In the genomic region with DNA sequence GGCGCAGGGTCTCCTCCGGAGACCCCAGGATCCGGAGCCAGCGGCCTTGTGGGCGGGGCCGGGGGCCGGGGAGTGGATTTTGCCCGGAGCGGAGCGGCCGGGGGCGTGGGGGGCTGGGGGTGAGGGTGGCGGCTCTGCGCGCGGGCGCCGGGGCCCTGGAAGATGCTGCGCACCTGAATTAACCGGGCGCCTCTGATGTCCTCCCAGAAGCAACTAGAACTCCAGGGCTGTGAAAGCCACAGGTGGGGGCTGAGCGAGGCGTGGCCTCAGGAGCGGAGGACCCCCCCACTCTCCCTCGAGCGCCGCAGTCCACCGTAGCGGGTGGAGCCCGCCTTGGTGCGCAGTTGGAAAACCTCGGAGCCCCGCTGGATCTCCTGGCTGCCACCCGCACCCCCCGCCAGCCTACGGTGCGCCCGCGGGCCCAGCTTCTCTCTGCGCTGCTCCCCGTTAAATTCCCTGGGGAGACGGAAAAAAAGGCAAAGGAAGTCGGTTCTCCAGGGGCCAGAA, we compare ENCODE assay signal across 8 cellular contexts. TPM values are rescaled to one million over a fixed set of nuclear protein-coding genes. Genes with fewer than 3 reads are reported as not detected.
DNase-seq lines count a peak whose midpoint lies in the region; ATAC-seq and TF ChIP-seq lines count a peak whose summit lies in the region.

No MANE protein-coding gene starts in this region.

- H3K27ac ChIP-seq in HEK293 (ENCODE audit: extremely low read depth, low read depth, low read length), result peak overlapping the region; percentile 93; the same call in 1 of the 2 replicates

- H3K27me3 Mint-ChIP-seq in activated CD8-positive, alpha-beta T cell treated with anti-CD3 and anti-CD28 coated beads, Interleukin-2, amount 10 ng/mL, durations not matched to agents 7 days and 5 days (ENCODE audit: low read depth), result peaks cover 3% of the 10 kb centered on the region
- peaks cover 5% of the 10 kb centered on the region for H3K27me3 Mint-ChIP-seq in nephron progenitor cell (ENCODE audit: low read depth, poor library complexity)

- H3K4me3 ChIP-seq in HEK293 (ENCODE audit: low read depth, low read length), result peak overlapping the region; percentile 82
- peak overlapping the region; percentile 86 for H3K4me3 ChIP-seq in fibroblast of pulmonary artery (replicated peaks; ENCODE audit: low read depth, low read length)

- H3K9me3 ChIP-seq in HEK293 (ENCODE audit: control insufficient read depth, insufficient read depth, low read depth, low read length), result no peaks in the 10 kb centered on the region

- CTCF ChIA-PET in HEK293 (lab: Yijun Ruan, JAX), result no interaction called here
- CTCF ChIA-PET in activated CD8-positive, alpha-beta T cell treated with anti-CD3 and anti-CD28 coated beads, Interleukin-2, amount 10 ng/mL, durations not matched to agents 7 days and 5 days (lab: Charles Lee), result no interaction called here

- peaks cover 8% of the 10 kb centered on the region; the same call in 1 of the 2 replicates for H3K4me1 ChIP-seq in HEK293 (ENCODE audit: control insufficient read depth, insufficient read depth, low read length)

- H3K36me3 Mint-ChIP-seq in activated CD8-positive, alpha-beta T cell treated with anti-CD3 and anti-CD28 coated beads, Interleukin-2, amount 10 ng/mL, durations not matched to agents 7 days and 5 days (ENCODE audit: low read depth), result no peaks in the 10 kb centered on the region
- H3K36me3 Mint-ChIP-seq in nephron progenitor cell (ENCODE audit: low read depth), result peaks cover 29% of the 10 kb centered on the region

- no peak overlapping the region for H3K27ac Mint-ChIP-seq in activated CD8-positive, alpha-beta T cell treated with anti-CD3 and anti-CD28 coated beads, Interleukin-2, amount 10 ng/mL, durations not matched to agents 7 days and 5 days
- no peak overlapping the region for H3K27ac Mint-ChIP-seq in nephron progenitor cell

- peaks cover 8 to 47% of the 10 kb centered on the region in 2 experiments for H3K36me3 ChIP-seq in HEK293 (ENCODE audit: control insufficient read depth in 2 of 2, insufficient read depth in 1 of 2, low read length in 2 of 2)

- TF ChIP-seq CTCF in HEK293 (tag by site-specific recombination; IDR thresholded peaks at IDR 0.05), result no peak
- TF ChIP-seq CTCF in fibroblast of pulmonary artery (IDR thresholded peaks at IDR 0.05; ENCODE audit: low read length, missing control alignments), result no peak
- no peak for TF ChIP-seq CTCF in nephron progenitor cell (IDR thresholded peaks at IDR 0.05)

- peak overlapping the region; percentile 22 for H3K4me3 Mint-ChIP-seq in activated CD8-positive, alpha-beta T cell treated with anti-CD3 and anti-CD28 coated beads, Interleukin-2, amount 10 ng/mL, durations not matched to agents 7 days and 5 days
- peak overlapping the region; percentile 88 for H3K4me3 Mint-ChIP-seq in nephron progenitor cell

- in situ Hi-C loops in ACHN (cut with HindIII; ENCODE audit: low pct_ligation_motif_present, low pct_unique_long_range_greater_than_20kb, low sequenced_read_pairs), result no loop called here

- ATAC-seq in activated CD8-positive, alpha-beta T cell treated with anti-CD3 and anti-CD28 coated beads, Interleukin-2, amount 10 ng/mL, durations not matched to agents 7 days and 5 days, result no peak
- ATAC-seq in HG03280 (IDR thresholded peaks at IDR 0.05; ENCODE audit: unreplicated experiment) (no peak), HG02642 (IDR thresholded peaks at IDR 0.05; ENCODE audit: poor library complexity, unreplicated experiment) (no peak)

- DNase-seq in ACHN (peak; percentile 16), fibroblast of pulmonary artery (ENCODE audit: low read depth) (no peak), nephron progenitor cell (peak; percentile 61)
- DNase-seq in activated CD8-positive, alpha-beta T cell treated with anti-CD3 and anti-CD28 coated beads, Interleukin-2, amount 10 ng/mL, durations not matched to agents 7 days and 5 days, result no peak
- DNase-seq in activated effector memory CD4-positive, alpha-beta T cell treated with Interleukin-2 at 50 U/mL for 16 hours, result no peak

- H3K9me3 Mint-ChIP-seq in activated CD8-positive, alpha-beta T cell treated with anti-CD3 and anti-CD28 coated beads, Interleukin-2, amount 10 ng/mL, durations not matched to agents 7 days and 5 days (ENCODE audit: insufficient read depth), result no peaks in the 10 kb centered on the region
- H3K9me3 Mint-ChIP-seq in nephron progenitor cell, result no peaks in the 10 kb centered on the region

- POLR2A ChIA-PET in HEK293 (lab: Yijun Ruan, JAX), result interaction anchor here (0.5 to 2.4 kb wide), 7 partner anchors 10 to 590 kb away, joined by 3 to 11 read pairs (median 5); no protein-coding TSS in a partner anchor
- POLR2A ChIA-PET in activated CD8-positive, alpha-beta T cell treated with anti-CD3 and anti-CD28 coated beads, Interleukin-2, amount 10 ng/mL, durations not matched to agents 7 days and 5 days (lab: Charles Lee), result interaction anchor here (0.6 to 1.9 kb wide), 2 partner anchors 9 to 33 kb away, joined by 3 to 4 read pairs; no protein-coding TSS in a partner anchor

- peaks cover 17% of the 10 kb centered on the region for H3K4me1 Mint-ChIP-seq in activated CD8-positive, alpha-beta T cell treated with anti-CD3 and anti-CD28 coated beads, Interleukin-2, amount 10 ng/mL, durations not matched to agents 7 days and 5 days (ENCODE audit: low read depth)
- peaks cover 43% of the 10 kb centered on the region for H3K4me1 Mint-ChIP-seq in nephron progenitor cell

TF ChIP-seq in HEK293, 187 proteins besides CTCF, POLR2A, EP300 and RAD21:
- no peak for TF ChIP-seq ZNF114 (tag by site-specific recombination; IDR thresholded peaks at IDR 0.05)
- peak; percentile 68 for TF ChIP-seq SCRT1 (tag by site-specific recombination; IDR thresholded peaks at IDR 0.05; ENCODE audit: borderline replicate concordance)
- peak; percentile 68 for TF ChIP-seq ZIC2 (tag by site-specific recombination; IDR thresholded peaks at IDR 0.05)
- peak; percentile 51; the same call in 1 of the 2 replicates for TF ChIP-seq ZNF394 (tag by site-specific recombination; IDR thresholded peaks at IDR 0.05; ENCODE audit: borderline replicate concordance)
- peak; percentile 98 for TF ChIP-seq SCRT2 (tag by site-specific recombination; IDR thresholded peaks at IDR 0.05)

RNA-seq across cellular contexts. Expression of gene SLC26A11, which starts 0.5 kb away (rescaled TPM):
- total RNA-seq in activated CD8-positive, alpha-beta T cell treated with anti-CD3 and anti-CD28 coated beads, Interleukin-2, amount 10 ng/mL, durations not matched to agents 7 days and 5 days, result 1 to 10 TPM; 1.4 to 1.6 TPM

RNA-seq across cellular contexts. Expression of gene SGSH, which starts 0.6 kb away (rescaled TPM):
- total RNA-seq in activated CD8-positive, alpha-beta T cell treated with anti-CD3 and anti-CD28 coated beads, Interleukin-2, amount 10 ng/mL, durations not matched to agents 7 days and 5 days, result 1 to 10 TPM; 6.9 to 8.2 TPM

RNA-seq across cellular contexts. Expression of gene RNF213, which starts 39.9 kb away (rescaled TPM):
- total RNA-seq in activated CD8-positive, alpha-beta T cell treated with anti-CD3 and anti-CD28 coated beads, Interleukin-2, amount 10 ng/mL, durations not matched to agents 7 days and 5 days, result 100 to 1,000 TPM; 438 to 455 TPM

RNA-seq across cellular contexts. Expression of gene CARD14, which starts 50.9 kb away (rescaled TPM):
- total RNA-seq in activated CD8-positive, alpha-beta T cell treated with anti-CD3 and anti-CD28 coated beads, Interleukin-2, amount 10 ng/mL, durations not matched to agents 7 days and 5 days, result not detected

Comparison
In these comparisons a context has a peak if more than half of its experiments do, and no peak if none do; other contexts are left out.
1. DNase-seq: peak in ACHN (single experiment) and nephron progenitor cell (single experiment); none in activated CD8-positive, alpha-beta T cell treated with anti-CD3 and anti-CD28 coated beads, Interleukin-2, amount 10 ng/mL, durations not matched to agents 7 days and 5 days (single experiment), fibroblast of pulmonary artery (single experiment) and activated effector memory CD4-positive, alpha-beta T cell treated with Interleukin-2 at 50 U/mL for 16 hours (single experiment).